ENCODE assay signal across 1 cellular context in genomic region chr17:8122923-8123694, GRCh38.
TF ChIP-seq lines count a peak whose summit lies in the region.

No MANE protein-coding gene starts in this region.

TF ChIP-seq in H1, 55 proteins besides CTCF, POLR2A, EP300 and RAD21:
- TF ChIP-seq MAFK (IDR thresholded peaks at IDR 0.05; ENCODE audit: low read depth, low read length) (no peak), EZH2 (IDR thresholded peaks at IDR 0.05; ENCODE audit: low read depth, low read length, severe bottlenecking) (peak; percentile 89), KDM4A (IDR thresholded peaks at IDR 0.05; ENCODE audit: low read depth, low read length, severe bottlenecking) (peak; percentile 31), E2F6 (IDR thresholded peaks at IDR 0.05) (peak; percentile 55; the same call in 1 of the 2 replicates), SAP30 (IDR thresholded peaks at IDR 0.05; ENCODE audit: insufficient read depth, insufficient replicate concordance, low read length) (no peak), RBBP5 (IDR thresholded peaks at IDR 0.05; ENCODE audit: borderline replicate concordance, low read depth, low read length) (peak; percentile 58; the same call in 1 of the 2 replicates), SUZ12 (IDR thresholded peaks at IDR 0.05; ENCODE audit: low read length) (peak; percentile 88; the same call in 1 of the 2 replicates)
- TF ChIP-seq, protein P1, sequence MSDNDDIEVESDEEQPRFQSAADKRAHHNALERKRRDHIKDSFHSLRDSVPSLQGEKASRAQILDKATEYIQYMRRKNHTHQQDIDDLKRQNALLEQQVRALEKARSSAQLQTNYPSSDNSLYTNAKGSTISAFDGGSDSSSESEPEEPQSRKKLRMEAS (IDR thresholded peaks at IDR 0.05): peak; percentile 65
TF ChIP-seq in H1: peak in this region for 6.
